In the genomic region with DNA sequence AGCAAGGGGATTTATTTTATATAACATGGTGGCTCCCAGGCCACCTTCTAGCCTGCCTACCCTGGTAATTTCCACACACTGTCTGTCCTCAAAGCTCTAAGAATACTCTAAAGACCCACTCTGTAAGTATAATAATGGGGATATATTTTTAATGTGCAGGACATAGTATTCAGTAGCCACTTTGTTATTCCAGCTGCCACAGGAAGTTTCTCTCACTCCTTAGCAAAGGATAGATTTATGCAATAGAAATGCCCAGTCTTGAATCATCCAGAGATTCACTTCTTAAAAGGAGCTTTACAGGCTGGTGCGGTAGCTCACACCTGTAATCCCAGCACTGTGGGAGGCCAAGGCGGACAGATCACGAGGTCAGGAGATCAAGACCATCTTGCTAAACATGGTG, we compare ENCODE assay signal across 24 cellular contexts.
DNase-seq lines count a peak whose midpoint lies in the region; ATAC-seq, FAIRE-seq and TF ChIP-seq lines count a peak whose summit lies in the region.
"Had no signal": no experiment of that assay in that cellular context is flagged by ENCODE, and none has a peak within 500 bp of the region (broad histone marks: within the 10 kb centered on the region; RNA-seq: fewer than 3 reads in every experiment).

No MANE protein-coding gene starts in this region.

- H3K27ac ChIP-seq in BLaER1 treated with 17β-estradiol and CSF1 and Interleukin-3, amounts not matched to agents 10 nM and 100 nM, result no peak overlapping the region
- peak overlapping the region; percentile 74; the same call in 1 of the 2 replicates for H3K27ac ChIP-seq in VCaP
- no peak overlapping the region for H3K27ac ChIP-seq in endothelial cell of umbilical vein (ENCODE audit: insufficient read depth, low read depth, low read length)

- FAIRE-seq in endothelial cell of umbilical vein (lab: Jason Lieb, UNC), result no peak
- FAIRE-seq: A204.1, D721Med, G401.6, GM12891, GM19239 had no signal

- no peak overlapping the region for H3K27ac Mint-ChIP-seq in activated CD4-positive, alpha-beta T cell treated with anti-CD3 and anti-CD28 coated beads, Interleukin-2, amount 10 ng/mL, durations not matched to agents 7 days and 5 days
- H3K27ac Mint-ChIP-seq: CD14-positive monocyte; CD4-positive, alpha-beta memory T cell; CD4-positive, CD25-positive, alpha-beta regulatory T cell had no signal

- no peak for ATAC-seq in GM19397 (IDR thresholded peaks at IDR 0.05; ENCODE audit: unreplicated experiment)

- peak; percentile 14 for DNase-seq in endothelial cell of umbilical vein (ENCODE audit: low read depth, low spot score)
- DNase-seq in NCI-H526 treated with DMSO at 0.1 percent for 48 hours (lab: John Stamatoyannopoulos, UW), result no peak
- DNase-seq in activated CD4-positive, alpha-beta T cell treated with anti-CD3 and anti-CD28 coated beads, Interleukin-2, amount 10 ng/mL, durations not matched to agents 7 days and 5 days, result no peak
- no peak for DNase-seq in HuH-7.5 (ENCODE audit: low spot score)
- DNase-seq: 8988T; ACHN; BE2C; C1 segment of cervical spinal cord; Caco-2; Calu3; CD4-positive, alpha-beta memory T cell; CD4-positive, CD25-positive, alpha-beta regulatory T cell; DMS79 treated with DMSO at 0.1 percent for 48 hours; GF-D8 had no signal

- dilution Hi-C loops in endothelial cell of umbilical vein (cut with MboI; ENCODE audit: extremely low pct_ligation_motif_present, low sequenced_read_pairs), result no loop called here

- peaks cover 8 to 53% (median 22%) of the 10 kb centered on the region in 10 experiments; a peak in 19 of 20 replicates for H3K4me1 ChIP-seq in BLaER1 treated with 17β-estradiol and CSF1 and Interleukin-3, amounts not matched to agents 10 nM and 100 nM
- H3K4me1 ChIP-seq in endothelial cell of umbilical vein (ENCODE audit: control insufficient read depth, extremely low read depth, insufficient read depth, low read length) (no peaks in the 10 kb centered on the region), skeletal muscle satellite cell (ENCODE audit: control insufficient read depth, insufficient read depth, low read length) (peaks cover 10% of the 10 kb centered on the region)
- H3K4me1 ChIP-seq: BE2C, Caco-2 had no signal

- H3K79me2 ChIP-seq in endothelial cell of umbilical vein (ENCODE audit: control insufficient read depth, insufficient read depth, low read length), result no peaks in the 10 kb centered on the region

- no TSS peak for BruUV-seq in endothelial cell of umbilical vein (replicated peaks; lab: Mats Ljungman, UMichigan)

- CTCF ChIA-PET in endothelial cell of umbilical vein (lab: Charles Lee), result interaction anchor here (0.6 to 4.3 kb wide), 5 partner anchors 8 to 167 kb away, joined by 3 to 25 read pairs (median 3); no protein-coding TSS in a partner anchor
- CTCF ChIA-PET in activated CD4-positive, alpha-beta T cell treated with anti-CD3 and anti-CD28 coated beads, Interleukin-2, amount 10 ng/mL, durations not matched to agents 7 days and 5 days (lab: Charles Lee), result interaction anchor here (1.1 kb wide), 1 partner anchor 99 kb away, joined by 3 read pairs; no protein-coding TSS in a partner anchor

- H3K9ac ChIP-seq in BLaER1 treated with 17β-estradiol and CSF1 and Interleukin-3, amounts not matched to agents 10 nM and 100 nM, result no peak overlapping the region
- H3K9ac ChIP-seq in endothelial cell of umbilical vein (replicated peaks; ENCODE audit: extremely low read depth, insufficient read depth, low read length) (no peak overlapping the region), skeletal muscle satellite cell (ENCODE audit: low read depth, low read length) (no peak overlapping the region)

- H3K36me3 ChIP-seq in BLaER1 treated with 17β-estradiol and CSF1 and Interleukin-3, amounts not matched to agents 10 nM and 100 nM, result no peaks in the 10 kb centered on the region
- no peaks in the 10 kb centered on the region for H3K36me3 ChIP-seq in endothelial cell of umbilical vein (ENCODE audit: control insufficient read depth in 2 of 2, extremely low read depth in 1 of 2, insufficient read depth in 2 of 2, low read length in 2 of 2)
- no peaks in the 10 kb centered on the region for H3K36me3 ChIP-seq in skeletal muscle satellite cell (ENCODE audit: insufficient read depth, low read length)
- H3K36me3 ChIP-seq: BE2C had no signal

- POLR2A ChIA-PET in endothelial cell of umbilical vein (lab: Charles Lee), result no interaction called here
- POLR2A ChIA-PET in activated CD4-positive, alpha-beta T cell treated with anti-CD3 and anti-CD28 coated beads, Interleukin-2, amount 10 ng/mL, durations not matched to agents 7 days and 5 days (lab: Charles Lee), result no interaction called here

- peak overlapping the region in 9 of 11 experiments; percentile 15 to 52 (median 30); a peak in 11 of 22 replicates for H3K4me2 ChIP-seq in BLaER1 treated with 17β-estradiol and CSF1 and Interleukin-3, amounts not matched to agents 10 nM and 100 nM
- no peak overlapping the region for H3K4me2 ChIP-seq in endothelial cell of umbilical vein (ENCODE audit: insufficient read depth, low read length)
- H3K4me2 ChIP-seq in skeletal muscle satellite cell (ENCODE audit: low read length), result peak overlapping the region; percentile 32

- no peaks in the 10 kb centered on the region for H3K36me3 Mint-ChIP-seq in activated CD4-positive, alpha-beta T cell treated with anti-CD3 and anti-CD28 coated beads, Interleukin-2, amount 10 ng/mL, durations not matched to agents 7 days and 5 days (ENCODE audit: low read depth)
- H3K36me3 Mint-ChIP-seq: CD14-positive monocyte; CD4-positive, alpha-beta memory T cell; CD4-positive, CD25-positive, alpha-beta regulatory T cell had no signal

- no peaks in the 10 kb centered on the region for H3K4me1 Mint-ChIP-seq in activated CD4-positive, alpha-beta T cell treated with anti-CD3 and anti-CD28 coated beads, Interleukin-2, amount 10 ng/mL, durations not matched to agents 7 days and 5 days
- H3K4me1 Mint-ChIP-seq: CD4-positive, alpha-beta memory T cell; CD4-positive, CD25-positive, alpha-beta regulatory T cell had no signal

- no peaks in the 10 kb centered on the region for H4K20me1 ChIP-seq in BLaER1 treated with 17β-estradiol and CSF1 and Interleukin-3, amounts not matched to agents 10 nM and 100 nM
- no peaks in the 10 kb centered on the region for H4K20me1 ChIP-seq in endothelial cell of umbilical vein (replicated peaks; ENCODE audit: control insufficient read depth, extremely low read depth, insufficient read depth, low read length)

- H3K27me3 ChIP-seq in BLaER1 treated with 17β-estradiol and CSF1 and Interleukin-3, amounts not matched to agents 10 nM and 100 nM, result no peaks in the 10 kb centered on the region
- H3K27me3 ChIP-seq in endothelial cell of umbilical vein (ENCODE audit: control insufficient read depth in 2 of 2, insufficient read depth in 2 of 2, low read length in 2 of 2), result peaks cover 15 to 16% of the 10 kb centered on the region in 2 experiments
- no peaks in the 10 kb centered on the region for H3K27me3 ChIP-seq in skeletal muscle satellite cell (ENCODE audit: control insufficient read depth, insufficient read depth, low read length)
- H3K27me3 ChIP-seq: BE2C had no signal

- no peaks in the 10 kb centered on the region for H3K9me1 ChIP-seq in endothelial cell of umbilical vein (replicated peaks; ENCODE audit: control insufficient read depth, extremely low read depth, insufficient read depth, low read length)

- H3K4me3 ChIP-seq in BLaER1 treated with 17β-estradiol and CSF1 and Interleukin-3, amounts not matched to agents 10 nM and 100 nM, result no peak overlapping the region
- no peak overlapping the region for H3K4me3 ChIP-seq in endothelial cell of umbilical vein (replicated peaks in 1 of 3; ENCODE audit: insufficient read depth in 1 of 3, low read depth in 1 of 3, low read length in 3 of 3)
- H3K4me3 ChIP-seq in skeletal muscle satellite cell (ENCODE audit: low read length), result no peak overlapping the region

- no peaks in the 10 kb centered on the region for H3K9me3 Mint-ChIP-seq in activated CD4-positive, alpha-beta T cell treated with anti-CD3 and anti-CD28 coated beads, Interleukin-2, amount 10 ng/mL, durations not matched to agents 7 days and 5 days

- TF ChIP-seq POLR2A in endothelial cell of umbilical vein (IDR thresholded peaks at IDR 0.05; ENCODE audit: low read depth, low read length), result no peak

- H2AFZ ChIP-seq in endothelial cell of umbilical vein (ENCODE audit: low read depth, low read length), result no peak overlapping the region

- TF ChIP-seq CTCF in VCaP (conservative IDR thresholded peaks at IDR 0.05) (no peak), endothelial cell of umbilical vein (IDR thresholded peaks at IDR 0.05; ENCODE audit: extremely low read depth in 1 of 2, insufficient read depth in 1 of 2, low read depth in 1 of 2, low read length in 2 of 2) (no peak)

- no peaks in the 10 kb centered on the region for H3K9me3 ChIP-seq in BLaER1 treated with 17β-estradiol and CSF1 and Interleukin-3, amounts not matched to agents 10 nM and 100 nM (replicated peaks in 1 of 11)
- H3K9me3 ChIP-seq in endothelial cell of umbilical vein (replicated peaks; ENCODE audit: control insufficient read depth, insufficient read depth, low read length) (no peaks in the 10 kb centered on the region), skeletal muscle satellite cell (replicated peaks; ENCODE audit: low read length) (no peaks in the 10 kb centered on the region)
- H3K9me3 ChIP-seq: BE2C, Caco-2 had no signal

- peaks cover 6% of the 10 kb centered on the region for H3K27me3 Mint-ChIP-seq in activated CD4-positive, alpha-beta T cell treated with anti-CD3 and anti-CD28 coated beads, Interleukin-2, amount 10 ng/mL, durations not matched to agents 7 days and 5 days
- H3K27me3 Mint-ChIP-seq: CD4-positive, CD25-positive, alpha-beta regulatory T cell had no signal

- intact Hi-C loops in endothelial cell of umbilical vein (cut with micrococcal nuclease), result no loop called here

- no peak overlapping the region for H3K4me3 Mint-ChIP-seq in activated CD4-positive, alpha-beta T cell treated with anti-CD3 and anti-CD28 coated beads, Interleukin-2, amount 10 ng/mL, durations not matched to agents 7 days and 5 days
- H3K4me3 Mint-ChIP-seq: CD14-positive monocyte; CD4-positive, alpha-beta memory T cell; CD4-positive, CD25-positive, alpha-beta regulatory T cell had no signal

TF ChIP-seq in endothelial cell of umbilical vein, 7 proteins besides CTCF, POLR2A, EP300 and RAD21 (continues in another document):
- TF ChIP-seq EZH2 (IDR thresholded peaks at IDR 0.05; ENCODE audit: borderline replicate concordance, low read depth, low read length, severe bottlenecking) (no peak), GATA2 (IDR thresholded peaks at IDR 0.05; ENCODE audit: insufficient read depth, insufficient read length, low read depth, low read length) (no peak), POLR2AphosphoS5 (IDR thresholded peaks at IDR 0.05; ENCODE audit: insufficient read depth, low read depth, low read length) (no peak), MYC (IDR thresholded peaks at IDR 0.05; ENCODE audit: low read depth, low read length) (no peak), JUN (IDR thresholded peaks at IDR 0.05; ENCODE audit: borderline replicate concordance, insufficient read depth, insufficient read length, low read depth) (no peak)
- TF ChIP-seq, protein P1, sequence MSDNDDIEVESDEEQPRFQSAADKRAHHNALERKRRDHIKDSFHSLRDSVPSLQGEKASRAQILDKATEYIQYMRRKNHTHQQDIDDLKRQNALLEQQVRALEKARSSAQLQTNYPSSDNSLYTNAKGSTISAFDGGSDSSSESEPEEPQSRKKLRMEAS (IDR thresholded peaks at IDR 0.05; ENCODE audit: insufficient read depth, insufficient read length), result no peak
